In genomic region chr7:44667190-44667589, GRCh38 we compare ENCODE assay signal across 12 cellular contexts.
"Had no signal": no experiment of that assay in that cellular context is flagged by ENCODE, and none has a peak within 500 bp of the region (broad histone marks: within the 10 kb centered on the region; RNA-seq: fewer than 3 reads in every experiment).

No MANE protein-coding gene starts in this region.

- H3K9me3 ChIP-seq: ascending aorta, stomach, thoracic aorta had no signal

- DNase-seq: activated CD4-positive, alpha-beta T cell treated with anti-CD3 and anti-CD28 coated beads for 1 hour; activated CD8-positive, alpha-beta memory T cell treated with anti-CD3 and anti-CD28 coated beads for 24 hours; foreskin melanocyte; heart left ventricle; mammary epithelial cell; natural killer cell; stimulated activated CD4-positive, alpha-beta T cell treated with anti-CD3 and anti-CD28 coated beads, Interleukin-2, amount 100 ng/mL, for 24 hours; stomach had no signal

- H3K27ac ChIP-seq: ascending aorta, stomach, thoracic aorta had no signal

- FAIRE-seq: bronchial epithelial cell had no signal

- H3K4me3 Mint-ChIP-seq: natural killer cell had no signal

- H3K27me3 ChIP-seq: ascending aorta, heart left ventricle, stomach had no signal

- H3K9me3 Mint-ChIP-seq: natural killer cell had no signal

- ATAC-seq: heart left ventricle, natural killer cell, sciatic nerve had no signal

- H3K4me3 ChIP-seq: ascending aorta, heart left ventricle, stomach, thoracic aorta had no signal

- H3K27ac Mint-ChIP-seq: natural killer cell had no signal
